ENCODE assay signal across 1 cellular context in the genomic region with DNA sequence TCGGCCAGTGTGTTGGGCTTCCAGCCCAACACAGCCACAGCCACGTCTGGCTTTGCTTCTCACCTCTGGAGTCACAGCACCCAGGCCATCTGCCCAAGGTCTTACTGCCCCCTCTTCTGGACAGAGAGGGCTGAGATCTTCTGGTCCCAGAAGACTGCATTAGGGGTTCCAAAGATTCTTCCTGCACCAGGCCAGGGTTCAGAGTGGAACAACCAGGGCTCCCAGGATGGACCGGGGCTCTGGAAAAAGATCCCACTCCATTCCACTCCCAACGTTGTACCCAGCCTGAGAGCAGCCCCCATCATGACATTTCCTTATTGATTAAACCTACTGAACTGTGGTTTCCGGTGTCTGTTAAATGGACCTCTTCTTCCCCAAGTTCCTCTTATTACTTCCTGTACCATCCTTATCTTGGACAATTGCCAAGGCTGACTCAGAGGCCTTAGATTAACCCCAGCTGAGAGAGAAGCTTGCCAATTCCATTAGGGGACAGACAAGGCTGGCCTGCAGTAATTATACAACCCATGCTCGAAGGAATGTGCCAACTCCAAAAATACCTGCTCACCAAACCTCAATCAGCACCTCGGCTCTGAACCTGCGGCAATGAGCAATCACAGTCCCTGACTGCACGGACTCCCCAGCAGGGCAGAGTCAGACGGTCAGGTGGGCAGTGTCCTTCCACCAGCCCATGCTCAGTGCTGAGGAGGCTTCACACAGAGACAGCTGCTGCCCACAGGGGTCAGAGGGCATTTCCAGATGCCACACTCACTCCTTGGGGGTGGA.
TF ChIP-seq lines count a peak whose summit lies in the region.

No MANE protein-coding gene starts in this region.

TF ChIP-seq in K562, 482 proteins besides CTCF, POLR2A, EP300 and RAD21 (continued from another document and continues in another):
- TF ChIP-seq, protein P1, sequence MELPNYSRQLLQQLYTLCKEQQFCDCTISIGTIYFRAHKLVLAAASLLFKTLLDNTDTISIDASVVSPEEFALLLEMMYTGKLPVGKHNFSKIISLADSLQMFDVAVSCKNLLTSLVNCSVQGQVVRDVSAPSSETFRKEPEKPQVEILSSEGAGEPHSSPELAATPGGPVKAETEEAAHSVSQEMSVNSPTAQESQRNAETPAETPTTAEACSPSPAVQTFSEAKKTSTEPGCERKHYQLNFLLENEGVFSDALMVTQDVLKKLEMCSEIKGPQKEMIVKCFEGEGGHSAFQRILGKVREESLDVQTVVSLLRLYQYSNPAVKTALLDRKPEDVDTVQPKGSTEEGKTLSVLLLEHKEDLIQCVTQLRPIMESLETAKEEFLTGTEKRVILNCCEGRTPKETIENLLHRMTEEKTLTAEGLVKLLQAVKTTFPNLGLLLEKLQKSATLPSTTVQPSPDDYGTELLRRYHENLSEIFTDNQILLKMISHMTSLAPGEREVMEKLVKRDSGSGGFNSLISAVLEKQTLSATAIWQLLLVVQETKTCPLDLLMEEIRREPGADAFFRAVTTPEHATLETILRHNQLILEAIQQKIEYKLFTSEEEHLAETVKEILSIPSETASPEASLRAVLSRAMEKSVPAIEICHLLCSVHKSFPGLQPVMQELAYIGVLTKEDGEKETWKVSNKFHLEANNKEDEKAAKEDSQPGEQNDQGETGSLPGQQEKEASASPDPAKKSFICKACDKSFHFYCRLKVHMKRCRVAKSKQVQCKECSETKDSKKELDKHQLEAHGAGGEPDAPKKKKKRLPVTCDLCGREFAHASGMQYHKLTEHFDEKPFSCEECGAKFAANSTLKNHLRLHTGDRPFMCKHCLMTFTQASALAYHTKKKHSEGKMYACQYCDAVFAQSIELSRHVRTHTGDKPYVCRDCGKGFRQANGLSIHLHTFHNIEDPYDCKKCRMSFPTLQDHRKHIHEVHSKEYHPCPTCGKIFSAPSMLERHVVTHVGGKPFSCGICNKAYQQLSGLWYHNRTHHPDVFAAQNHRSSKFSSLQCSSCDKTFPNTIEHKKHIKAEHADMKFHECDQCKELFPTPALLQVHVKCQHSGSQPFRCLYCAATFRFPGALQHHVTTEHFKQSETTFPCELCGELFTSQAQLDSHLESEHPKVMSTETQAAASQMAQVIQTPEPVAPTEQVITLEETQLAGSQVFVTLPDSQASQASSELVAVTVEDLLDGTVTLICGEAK (IDR thresholded peaks at IDR 0.05): peak; percentile 87
- TF ChIP-seq, protein P1 (CRISPR knock-in tag; IDR thresholded peaks at IDR 0.05): no peak
- TF ChIP-seq ZNF436 (CRISPR knock-in tag; IDR thresholded peaks at IDR 0.05): no peak
- 0 out of 2 replicates have a peak, but pooled peaks have one; percentile 68 for TF ChIP-seq ZNF445 (CRISPR knock-in tag; IDR thresholded peaks at IDR 0.05; ENCODE audit: low read depth)
- TF ChIP-seq, protein P2, sequence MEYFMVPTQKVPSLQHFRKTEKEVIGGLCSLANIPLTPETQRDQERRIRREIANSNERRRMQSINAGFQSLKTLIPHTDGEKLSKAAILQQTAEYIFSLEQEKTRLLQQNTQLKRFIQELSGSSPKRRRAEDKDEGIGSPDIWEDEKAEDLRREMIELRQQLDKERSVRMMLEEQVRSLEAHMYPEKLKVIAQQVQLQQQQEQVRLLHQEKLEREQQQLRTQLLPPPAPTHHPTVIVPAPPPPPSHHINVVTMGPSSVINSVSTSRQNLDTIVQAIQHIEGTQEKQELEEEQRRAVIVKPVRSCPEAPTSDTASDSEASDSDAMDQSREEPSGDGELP (CRISPR knock-in tag; IDR thresholded peaks at IDR 0.05; ENCODE audit: borderline replicate concordance): peak; percentile 98
- TF ChIP-seq, protein P3, sequence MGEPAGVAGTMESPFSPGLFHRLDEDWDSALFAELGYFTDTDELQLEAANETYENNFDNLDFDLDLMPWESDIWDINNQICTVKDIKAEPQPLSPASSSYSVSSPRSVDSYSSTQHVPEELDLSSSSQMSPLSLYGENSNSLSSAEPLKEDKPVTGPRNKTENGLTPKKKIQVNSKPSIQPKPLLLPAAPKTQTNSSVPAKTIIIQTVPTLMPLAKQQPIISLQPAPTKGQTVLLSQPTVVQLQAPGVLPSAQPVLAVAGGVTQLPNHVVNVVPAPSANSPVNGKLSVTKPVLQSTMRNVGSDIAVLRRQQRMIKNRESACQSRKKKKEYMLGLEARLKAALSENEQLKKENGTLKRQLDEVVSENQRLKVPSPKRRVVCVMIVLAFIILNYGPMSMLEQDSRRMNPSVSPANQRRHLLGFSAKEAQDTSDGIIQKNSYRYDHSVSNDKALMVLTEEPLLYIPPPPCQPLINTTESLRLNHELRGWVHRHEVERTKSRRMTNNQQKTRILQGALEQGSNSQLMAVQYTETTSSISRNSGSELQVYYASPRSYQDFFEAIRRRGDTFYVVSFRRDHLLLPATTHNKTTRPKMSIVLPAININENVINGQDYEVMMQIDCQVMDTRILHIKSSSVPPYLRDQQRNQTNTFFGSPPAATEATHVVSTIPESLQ (CRISPR knock-in tag; IDR thresholded peaks at IDR 0.05): no peak
- TF ChIP-seq SLC30A9 (CRISPR knock-in tag; IDR thresholded peaks at IDR 0.05): no peak
- TF ChIP-seq, protein P4, sequence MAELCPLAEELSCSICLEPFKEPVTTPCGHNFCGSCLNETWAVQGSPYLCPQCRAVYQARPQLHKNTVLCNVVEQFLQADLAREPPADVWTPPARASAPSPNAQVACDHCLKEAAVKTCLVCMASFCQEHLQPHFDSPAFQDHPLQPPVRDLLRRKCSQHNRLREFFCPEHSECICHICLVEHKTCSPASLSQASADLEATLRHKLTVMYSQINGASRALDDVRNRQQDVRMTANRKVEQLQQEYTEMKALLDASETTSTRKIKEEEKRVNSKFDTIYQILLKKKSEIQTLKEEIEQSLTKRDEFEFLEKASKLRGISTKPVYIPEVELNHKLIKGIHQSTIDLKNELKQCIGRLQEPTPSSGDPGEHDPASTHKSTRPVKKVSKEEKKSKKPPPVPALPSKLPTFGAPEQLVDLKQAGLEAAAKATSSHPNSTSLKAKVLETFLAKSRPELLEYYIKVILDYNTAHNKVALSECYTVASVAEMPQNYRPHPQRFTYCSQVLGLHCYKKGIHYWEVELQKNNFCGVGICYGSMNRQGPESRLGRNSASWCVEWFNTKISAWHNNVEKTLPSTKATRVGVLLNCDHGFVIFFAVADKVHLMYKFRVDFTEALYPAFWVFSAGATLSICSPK (IDR thresholded peaks at IDR 0.05; ENCODE audit: borderline replicate concordance): peak; percentile 37; the same call in 1 of the 2 replicates
- no peak for TF ChIP-seq ARID2 (IDR thresholded peaks at IDR 0.05)
- peak; percentile 95 for TF ChIP-seq EHMT2 (IDR thresholded peaks at IDR 0.05)
- TF ChIP-seq ETV6 (IDR thresholded peaks at IDR 0.05; ENCODE audit: borderline replicate concordance in 1 of 2, low read depth in 2 of 2, low read length in 1 of 2): peak; percentile 84 to 86; a peak in 3 of 4 replicates
- TF ChIP-seq ETV6 (CRISPR knock-in tag; IDR thresholded peaks at IDR 0.05; ENCODE audit: borderline replicate concordance): no peak
- TF ChIP-seq FOXA3 (CRISPR knock-in tag; conservative IDR thresholded peaks at IDR 0.05 in 1 of 2, IDR thresholded peaks at IDR 0.05 in 1 of 2): peak in 1 of 2 experiments; percentile 52; a peak in 1 of 4 replicates
- no peak for TF ChIP-seq ESRRB (CRISPR knock-in tag; IDR thresholded peaks at IDR 0.05; ENCODE audit: borderline replicate concordance)
- TF ChIP-seq, protein P5, sequence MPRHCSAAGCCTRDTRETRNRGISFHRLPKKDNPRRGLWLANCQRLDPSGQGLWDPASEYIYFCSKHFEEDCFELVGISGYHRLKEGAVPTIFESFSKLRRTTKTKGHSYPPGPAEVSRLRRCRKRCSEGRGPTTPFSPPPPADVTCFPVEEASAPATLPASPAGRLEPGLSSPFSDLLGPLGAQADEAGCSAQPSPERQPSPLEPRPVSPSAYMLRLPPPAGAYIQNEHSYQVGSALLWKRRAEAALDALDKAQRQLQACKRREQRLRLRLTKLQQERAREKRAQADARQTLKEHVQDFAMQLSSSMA (CRISPR knock-in tag; IDR thresholded peaks at IDR 0.05): no peak
- TF ChIP-seq NEUROD1 (IDR thresholded peaks at IDR 0.05; ENCODE audit: borderline replicate concordance, low read depth, low read length, partially characterized antibody): peak; percentile 45
- peak; percentile 49 for TF ChIP-seq CBFA2T3 (IDR thresholded peaks at IDR 0.05)
- TF ChIP-seq NR3C1 (CRISPR knock-in tag; IDR thresholded peaks at IDR 0.05): no peak
- TF ChIP-seq, protein P6, sequence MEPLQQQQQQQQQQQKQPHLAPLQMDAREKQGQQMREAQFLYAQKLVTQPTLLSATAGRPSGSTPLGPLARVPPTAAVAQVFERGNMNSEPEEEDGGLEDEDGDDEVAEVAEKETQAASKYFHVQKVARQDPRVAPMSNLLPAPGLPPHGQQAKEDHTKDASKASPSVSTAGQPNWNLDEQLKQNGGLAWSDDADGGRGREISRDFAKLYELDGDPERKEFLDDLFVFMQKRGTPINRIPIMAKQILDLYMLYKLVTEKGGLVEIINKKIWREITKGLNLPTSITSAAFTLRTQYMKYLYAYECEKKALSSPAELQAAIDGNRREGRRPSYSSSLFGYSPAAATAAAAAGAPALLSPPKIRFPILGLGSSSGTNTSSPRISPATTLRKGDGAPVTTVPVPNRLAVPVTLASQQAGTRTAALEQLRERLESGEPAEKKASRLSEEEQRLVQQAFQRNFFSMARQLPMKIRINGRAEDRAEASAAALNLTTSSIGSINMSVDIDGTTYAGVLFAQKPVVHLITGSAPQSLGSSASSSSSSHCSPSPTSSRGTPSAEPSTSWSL (CRISPR knock-in tag; IDR thresholded peaks at IDR 0.05; ENCODE audit: borderline replicate concordance): no peak
- TF ChIP-seq HMGN3 (IDR thresholded peaks at IDR 0.05; ENCODE audit: borderline replicate concordance, extremely low read depth, insufficient read length, low read depth, low read length): no peak
- TF ChIP-seq DPF2 (IDR thresholded peaks at IDR 0.05): peak; percentile 94
- no peak for TF ChIP-seq ZNF3 (CRISPR knock-in tag; IDR thresholded peaks at IDR 0.05)
- TF ChIP-seq CREM (IDR thresholded peaks at IDR 0.05; ENCODE audit: low read depth): peak; percentile 7; the same call in 1 of the 2 replicates
- no peak for TF ChIP-seq CHD1 (IDR thresholded peaks at IDR 0.05; ENCODE audit: low read length)
- peak; percentile 84; the same call in 1 of the 2 replicates for TF ChIP-seq ZNF589 (CRISPR knock-in tag; IDR thresholded peaks at IDR 0.05; ENCODE audit: low read depth)
- no peak for TF ChIP-seq ZSCAN29 (IDR thresholded peaks at IDR 0.05)
- no peak for TF ChIP-seq HSF4 (CRISPR knock-in tag; IDR thresholded peaks at IDR 0.05; ENCODE audit: borderline replicate concordance)
- TF ChIP-seq ESRRA (IDR thresholded peaks at IDR 0.05; ENCODE audit: borderline replicate concordance, low read depth): peak; percentile 39; the same call in 1 of the 2 replicates
- peak; percentile 66 for TF ChIP-seq NR2C2 (CRISPR knock-in tag; IDR thresholded peaks at IDR 0.05)
- peak; percentile 98 for TF ChIP-seq NR2C2 (tag; IDR thresholded peaks at IDR 0.05)
- TF ChIP-seq, protein P7, sequence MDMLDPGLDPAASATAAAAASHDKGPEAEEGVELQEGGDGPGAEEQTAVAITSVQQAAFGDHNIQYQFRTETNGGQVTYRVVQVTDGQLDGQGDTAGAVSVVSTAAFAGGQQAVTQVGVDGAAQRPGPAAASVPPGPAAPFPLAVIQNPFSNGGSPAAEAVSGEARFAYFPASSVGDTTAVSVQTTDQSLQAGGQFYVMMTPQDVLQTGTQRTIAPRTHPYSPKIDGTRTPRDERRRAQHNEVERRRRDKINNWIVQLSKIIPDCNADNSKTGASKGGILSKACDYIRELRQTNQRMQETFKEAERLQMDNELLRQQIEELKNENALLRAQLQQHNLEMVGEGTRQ (CRISPR knock-in tag; IDR thresholded peaks at IDR 0.05): no peak; the same call in 1 of the 2 replicates
- no peak for TF ChIP-seq HNRNPL (IDR thresholded peaks at IDR 0.05; ENCODE audit: low read depth, low read length)
- TF ChIP-seq, protein P8, sequence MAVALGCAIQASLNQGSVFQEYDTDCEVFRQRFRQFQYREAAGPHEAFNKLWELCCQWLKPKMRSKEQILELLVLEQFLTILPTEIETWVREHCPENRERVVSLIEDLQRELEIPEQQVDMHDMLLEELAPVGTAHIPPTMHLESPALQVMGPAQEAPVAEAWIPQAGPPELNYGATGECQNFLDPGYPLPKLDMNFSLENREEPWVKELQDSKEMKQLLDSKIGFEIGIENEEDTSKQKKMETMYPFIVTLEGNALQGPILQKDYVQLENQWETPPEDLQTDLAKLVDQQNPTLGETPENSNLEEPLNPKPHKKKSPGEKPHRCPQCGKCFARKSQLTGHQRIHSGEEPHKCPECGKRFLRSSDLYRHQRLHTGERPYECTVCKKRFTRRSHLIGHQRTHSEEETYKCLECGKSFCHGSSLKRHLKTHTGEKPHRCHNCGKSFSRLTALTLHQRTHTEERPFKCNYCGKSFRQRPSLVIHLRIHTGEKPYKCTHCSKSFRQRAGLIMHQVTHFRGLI (CRISPR knock-in tag; IDR thresholded peaks at IDR 0.05): no peak
- TF ChIP-seq CREB1 (IDR thresholded peaks at IDR 0.05): no peak
- TF ChIP-seq CREB1 (CRISPR knock-in tag; IDR thresholded peaks at IDR 0.05): peak; percentile 35; the same call in 1 of the 2 replicates
- TF ChIP-seq MTA3 (IDR thresholded peaks at IDR 0.05; ENCODE audit: borderline replicate concordance): peak; percentile 79; the same call in 1 of the 2 replicates
- TF ChIP-seq SPI1 (IDR thresholded peaks at IDR 0.05; ENCODE audit: borderline replicate concordance, low read depth, low read length): peak; percentile 89
- peak; percentile 41; the same call in 1 of the 2 replicates for TF ChIP-seq FOXP1 (CRISPR knock-in tag; IDR thresholded peaks at IDR 0.05)
- TF ChIP-seq, protein P9, sequence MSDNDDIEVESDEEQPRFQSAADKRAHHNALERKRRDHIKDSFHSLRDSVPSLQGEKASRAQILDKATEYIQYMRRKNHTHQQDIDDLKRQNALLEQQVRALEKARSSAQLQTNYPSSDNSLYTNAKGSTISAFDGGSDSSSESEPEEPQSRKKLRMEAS (CRISPR knock-in tag; IDR thresholded peaks at IDR 0.05): no peak
